ENCODE assay signal across 8 cellular contexts in the genomic region with DNA sequence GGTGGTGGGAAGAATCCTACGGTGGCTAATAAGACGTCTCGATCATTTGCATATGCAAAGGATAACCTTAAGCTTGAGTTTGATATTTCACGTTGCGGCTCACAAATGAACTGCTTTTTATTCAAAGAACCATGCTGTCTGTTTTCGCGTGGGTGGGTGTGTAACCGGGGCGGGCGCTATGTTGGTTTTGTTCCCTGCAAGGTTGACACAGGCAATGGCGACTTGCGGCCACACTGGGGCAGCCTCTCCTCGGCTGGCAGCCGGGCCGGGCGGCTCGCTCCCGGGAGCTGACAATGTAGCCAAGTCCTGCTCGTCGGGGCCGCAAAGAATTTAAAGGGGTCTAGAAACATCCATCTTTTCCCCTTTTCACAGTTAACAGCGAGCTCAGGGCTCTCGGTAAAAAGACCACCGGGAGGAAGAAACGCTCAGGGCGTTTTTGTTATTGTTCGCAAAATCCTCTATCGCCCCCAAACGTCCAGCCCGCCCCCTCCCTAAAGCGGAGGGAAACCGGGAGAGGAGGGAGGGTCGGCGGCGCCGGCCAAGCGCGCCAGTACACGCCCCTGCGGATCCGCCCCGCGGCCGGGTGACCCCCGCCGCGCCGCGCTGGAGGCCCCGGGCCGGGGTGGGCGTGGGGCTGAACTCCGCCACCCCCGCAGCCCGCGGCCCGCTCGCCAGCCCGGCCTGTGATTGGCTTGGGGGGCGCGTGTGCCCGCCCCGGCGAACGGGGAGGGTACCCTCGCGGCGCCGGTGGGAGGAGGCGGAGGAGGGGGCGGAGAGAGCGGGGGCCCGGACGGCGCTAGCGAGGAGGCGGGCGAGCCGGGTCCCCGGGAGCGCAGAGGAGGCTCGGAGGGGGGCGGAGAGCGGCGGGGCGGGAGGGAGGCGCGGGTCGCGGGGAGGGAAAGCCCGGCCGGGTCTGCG. TPM values are rescaled to one million over a fixed set of nuclear protein-coding genes. Genes with fewer than 3 reads are reported as not detected.
DNase-seq lines count a peak whose midpoint lies in the region; ATAC-seq and TF ChIP-seq lines count a peak whose summit lies in the region.

A gene (plus strand): TSS at position 775 of the 918 bp plus-strand sequence. CDS start 435 bp downstream, outside the sequence.

- DNase-seq in NCI-H526 (lab: John Stamatoyannopoulos, UW) (peak; percentile 66 to 92), dermis microvascular lymphatic vessel endothelial cell (ENCODE audit: low read depth in 2 of 2) (peak; percentile 68 to 86), right lobe of liver (peak; percentile 91 to 92 (median 91))
- peak; percentile 76 to 79 for DNase-seq in activated CD4-positive, alpha-beta T cell treated with anti-CD3 and anti-CD28 coated beads, Interleukin-2, amount 50 U/mL, for 4 hours
- peak; percentile 76 for DNase-seq in stimulated activated CD4-positive, alpha-beta T cell treated with anti-CD3 and anti-CD28 coated beads, Interleukin-4, amount 100 ng/mL, for 1 hour

- WGBS in right lobe of liver (ENCODE audit: insufficient coverage, low coverage, low lambda C conversion rate, missing lambda C conversion rate) = 1% methylated on average over 45 of the region's 93 CpGs

- H3K36me3 ChIP-seq in BLaER1 (no peaks in the 10 kb centered on the region), right lobe of liver (no peaks in the 10 kb centered on the region)

- H3K27ac ChIP-seq in BLaER1 (peak within 1 kb of the TSS; percentile 74), right lobe of liver (peak within 1 kb of the TSS; percentile 87 to 95 (median 91))

- TF ChIP-seq POLR2A in right lobe of liver (IDR thresholded peaks at IDR 0.05) = no peak

- H4K20me1 ChIP-seq in BLaER1 = peaks cover 9% of the 10 kb centered on the region; the same call in 1 of the 2 replicates

- TF ChIP-seq CTCF in right lobe of liver (IDR thresholded peaks at IDR 0.05) = peak; percentile 88 to 91 (median 90)

- H3K27me3 ChIP-seq in BLaER1 (no peaks in the 10 kb centered on the region; the same call in 1 of the 2 replicates), right lobe of liver (no peaks in the 10 kb centered on the region)

- H3K4me2 ChIP-seq in BLaER1 = peak within 1 kb of the TSS; percentile 90

- H3K4me3 ChIP-seq in BLaER1 (peak within 1 kb of the TSS; percentile 99), right lobe of liver (peak within 1 kb of the TSS; percentile 61 to 86 (median 81))

- intact Hi-C loops in right lobe of liver (cut with DNase I) = loop anchor here in 1 of 2 donors (10.0 kb wide), 1 partner anchor 81 kb away; no protein-coding TSS in a partner anchor

- H3K4me1 ChIP-seq in BLaER1 = peaks cover 25% of the 10 kb centered on the region
- H3K4me1 ChIP-seq in right lobe of liver = peaks cover 0 to 26% (median 0%) of the 10 kb centered on the region in 4 donors

- peak within 1 kb of the TSS; percentile 82 for H3K9ac ChIP-seq in BLaER1

- ATAC-seq in GM19324 (IDR thresholded peaks at IDR 0.05; ENCODE audit: low FRiP score, unreplicated experiment) = peak; percentile 83
- peak; percentile 66 for ATAC-seq in HG03457 (IDR thresholded peaks at IDR 0.05; ENCODE audit: unreplicated experiment)
- peak; percentile 74 to 88 (median 82) for ATAC-seq in right lobe of liver

- H3K9me3 ChIP-seq in BLaER1 = no peaks in the 10 kb centered on the region
- no peaks in the 10 kb centered on the region for H3K9me3 ChIP-seq in right lobe of liver

RNA-seq across cellular contexts. Expression of the gene that starts here (rescaled TPM):
- total RNA-seq in dermis microvascular lymphatic vessel endothelial cell = 6.8 and 9.2 TPM in 2 replicates
- 10 to 100 TPM; 21.5 to 41.0 (median 33.2) TPM for total RNA-seq in right lobe of liver

Comparison
In these comparisons a context has a peak if more than half of its experiments do, and no peak if none do; other contexts are left out.
1. Peak in every context shown above with its lines: DNase-seq, ATAC-seq, H3K4me3 ChIP-seq and H3K27ac ChIP-seq.